ENCODE assay signal across 18 cellular contexts in genomic region chrX:107723501-107723900, GRCh38. TPM values are rescaled to one million over a fixed set of nuclear protein-coding genes. Genes with fewer than 3 reads are reported as not detected.
"Had no signal": no experiment of that assay in that cellular context is flagged by ENCODE, and none has a peak within 500 bp of the region (broad histone marks: within the 10 kb centered on the region; RNA-seq: fewer than 3 reads in every experiment).

No MANE protein-coding gene starts in this region.

- H3K36me3 Mint-ChIP-seq: activated naive CD8-positive, alpha-beta T cell had no signal

- H3K9me3 Mint-ChIP-seq: activated T-cell treated with anti-CD3 and anti-CD28 coated beads, Interleukin-2, amount 50 U/mL, for 4 hours; T-helper 2 cell treated with Interferon-gamma antibody and Interleukin-4, amounts not matched to agents 5 μg/mL and 100 μg/mL, for 36 hours had no signal

- H3K4me3 ChIP-seq: colonic mucosa, skin epidermis, suprapubic skin had no signal

- H3K27me3 ChIP-seq: suprapubic skin had no signal

- H3K4me3 Mint-ChIP-seq: activated naive CD8-positive, alpha-beta T cell; activated T-cell treated with anti-CD3 and anti-CD28 coated beads, Interleukin-2, amount 50 U/mL, for 4 hours; T-helper 2 cell treated with Interferon-gamma antibody and Interleukin-4, amounts not matched to agents 5 μg/mL and 100 μg/mL, for 36 hours had no signal

- ATAC-seq: activated CD4-positive, CD25-positive, alpha-beta regulatory T cell treated with anti-CD3 and anti-CD28 coated beads, Interleukin-2, amount 50 U/mL, for 24 hours; activated T-cell treated with anti-CD3 and anti-CD28 coated beads, Interleukin-2, amount 50 U/mL, for 4 hours had no signal

- H3K36me3 ChIP-seq: colonic mucosa, suprapubic skin had no signal

- H3K27ac ChIP-seq: colonic mucosa, parathyroid adenoma, suprapubic skin had no signal

- H3K9me3 ChIP-seq: colonic mucosa, suprapubic skin had no signal

- DNase-seq: activated CD4-positive, alpha-beta T cell treated with anti-CD3 and anti-CD28 coated beads, Interleukin-2, amount 50 U/mL, for 48 hours; activated effector memory CD4-positive, alpha-beta T cell treated with anti-CD3 and anti-CD28 coated beads, Interleukin-2, amount 50 U/mL, for 16 hours; activated T-cell treated with anti-CD3 and anti-CD28 coated beads, Interleukin-2, amount 50 U/mL, for 4 hours; colonic mucosa; effector CD8-positive, alpha-beta T cell; stimulated activated naive CD4-positive, alpha-beta T cell had no signal

- H3K4me1 ChIP-seq: colonic mucosa had no signal

- H3K27ac Mint-ChIP-seq: activated naive CD8-positive, alpha-beta T cell; T-helper 2 cell treated with Interferon-gamma antibody and Interleukin-4, amounts not matched to agents 5 μg/mL and 100 μg/mL, for 36 hours had no signal

- H2AFZ ChIP-seq: parathyroid adenoma had no signal

- H3K9ac ChIP-seq: parathyroid adenoma had no signal

- H3K27me3 Mint-ChIP-seq: activated naive CD8-positive, alpha-beta T cell had no signal

RNA-seq across cellular contexts. Expression of gene NCBP2L, which starts 54.0 kb away (rescaled TPM):
- total RNA-seq: activated T-cell treated with anti-CD3 and anti-CD28 coated beads, Interleukin-2, amount 50 U/mL, for 4 hours; colonic mucosa; fibroblast of lung; frontal cortex; mesenteric fat pad; myocyte; suprapubic skin; ureter had no signal
- polyA plus RNA-seq: fibroblast of lung, keratinocyte had no signal
